In the genomic region with DNA sequence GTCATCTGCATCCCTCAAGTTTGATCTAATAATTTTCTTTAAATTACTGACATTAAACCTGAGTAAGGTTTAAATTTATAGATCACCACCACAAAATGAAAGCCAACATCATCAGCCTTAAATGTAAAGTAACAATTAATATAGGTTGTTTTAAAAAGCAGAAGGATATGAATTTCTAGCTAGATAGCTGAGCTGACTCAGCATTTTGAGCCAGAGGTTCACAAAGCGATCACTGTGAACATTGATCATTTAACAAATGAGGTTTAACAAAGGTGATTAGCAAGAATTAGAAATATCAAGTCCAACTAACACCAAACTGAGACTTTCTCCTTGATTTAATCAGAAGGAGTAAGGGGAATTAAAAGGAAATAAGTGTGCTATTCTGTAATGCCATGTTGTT, we compare ENCODE assay signal across 30 cellular contexts. TPM values are rescaled to one million over a fixed set of nuclear protein-coding genes. Genes with fewer than 3 reads are reported as not detected.
"Had no signal": no experiment of that assay in that cellular context is flagged by ENCODE, and none has a peak within 500 bp of the region (broad histone marks: within the 10 kb centered on the region; RNA-seq: fewer than 3 reads in every experiment).

No MANE protein-coding gene starts in this region.

- H3K36me3 ChIP-seq: colonic mucosa, esophagus squamous epithelium, gastrocnemius medialis, heart right ventricle, left lung, lower lobe of right lung had no signal

- H3K27ac ChIP-seq: colonic mucosa, epithelial cell of prostate, esophagus squamous epithelium, gastrocnemius medialis, heart right ventricle, left lung, lower lobe of right lung had no signal

- H3K9me3 ChIP-seq: colonic mucosa, esophagus squamous epithelium, gastrocnemius medialis, heart right ventricle, left lung, lower lobe of right lung had no signal

- FAIRE-seq: endometrium, islet of Langerhans, keratinocyte had no signal

- H3K4me3 ChIP-seq: colonic mucosa, esophagus squamous epithelium, gastrocnemius medialis, heart right ventricle, left lung, lower lobe of right lung had no signal

- DNase-seq: colonic mucosa; cortex of kidney; effector CD8-positive, alpha-beta T cell; effector memory CD8-positive, alpha-beta T cell; endodermal cell; erythroblast; esophagus squamous epithelium; foreskin fibroblast; foreskin melanocyte; gastrocnemius medialis; glutamatergic neuron; head of caudate nucleus; heart right ventricle; hippocampal formation; left cardiac atrium; left lung; left ventricle myocardium superior; lower lobe of right lung; mesenchymal stem cell; midbrain; naive thymus-derived CD4-positive, alpha-beta T cell had no signal

- ATAC-seq: effector memory CD8-positive, alpha-beta T cell; esophagus mucosa; gastrocnemius medialis; heart right ventricle; left cardiac atrium; left lung; left ventricle myocardium superior; lower lobe of right lung; naive thymus-derived CD4-positive, alpha-beta T cell had no signal

- H3K4me1 ChIP-seq: colonic mucosa, esophagus squamous epithelium, gastrocnemius medialis, heart right ventricle, left lung, lower lobe of right lung had no signal

- H3K27me3 ChIP-seq: colonic mucosa, gastrocnemius medialis had no signal

RNA-seq across cellular contexts. Expression of a gene that starts 19.7 kb away (rescaled TPM):
- total RNA-seq: dermis microvascular lymphatic vessel endothelial cell, glomerular endothelial cell, lung microvascular endothelial cell, mononuclear cell had no signal
- polyA plus RNA-seq: naive thymus-derived CD4-positive, alpha-beta T cell had no signal
